In genomic region chr13:90867336-90867683, GRCh38 we compare ENCODE assay signal across 7 cellular contexts.
DNase-seq lines count a peak whose midpoint lies in the region; ATAC-seq, FAIRE-seq and TF ChIP-seq lines count a peak whose summit lies in the region.

No MANE protein-coding gene starts in this region.

- no peaks in the 10 kb centered on the region for H3K27me3 ChIP-seq in right atrium auricular region
- no peaks in the 10 kb centered on the region for H3K27me3 ChIP-seq in small intestine (ENCODE audit: control insufficient read depth in 2 of 2, insufficient read depth in 2 of 2, low read length in 2 of 2)

- H3K27ac ChIP-seq in right atrium auricular region (no peak overlapping the region), small intestine (ENCODE audit: low read depth in 1 of 2, low read length in 1 of 2) (no peak overlapping the region)

- no peak overlapping the region for H3K4me3 Mint-ChIP-seq in activated naive CD8-positive, alpha-beta T cell treated with anti-CD3 and anti-CD28 coated beads, Interleukin-2, amount 50 U/mL, for 24 hours

- peak; percentile 39 to 76 for TF ChIP-seq CTCF in right atrium auricular region (IDR thresholded peaks at IDR 0.05)

- no peaks in the 10 kb centered on the region for H3K4me1 ChIP-seq in right atrium auricular region
- no peaks in the 10 kb centered on the region for H3K4me1 ChIP-seq in small intestine (ENCODE audit: control insufficient read depth in 2 of 2, insufficient read depth in 1 of 2, low read depth in 1 of 2, low read length in 1 of 2)

- H3K4me3 ChIP-seq in right atrium auricular region (no peak overlapping the region), small intestine (ENCODE audit: low read depth in 1 of 2, low read length in 2 of 2) (no peak overlapping the region)

- H3K36me3 Mint-ChIP-seq in activated naive CD8-positive, alpha-beta T cell treated with anti-CD3 and anti-CD28 coated beads, Interleukin-2, amount 50 U/mL, for 24 hours (ENCODE audit: low read depth), result no peaks in the 10 kb centered on the region

- ATAC-seq in GM19468 (IDR thresholded peaks at IDR 0.05; ENCODE audit: extremely low read depth, unreplicated experiment) (peak; percentile 92), HG03442 (IDR thresholded peaks at IDR 0.05; ENCODE audit: unreplicated experiment) (peak; percentile 91)
- peak; percentile 59 for ATAC-seq in activated naive CD8-positive, alpha-beta T cell treated with anti-CD3 and anti-CD28 coated beads, Interleukin-2, amount 50 U/mL, for 24 hours

- H3K4me1 Mint-ChIP-seq in activated naive CD8-positive, alpha-beta T cell treated with anti-CD3 and anti-CD28 coated beads, Interleukin-2, amount 50 U/mL, for 24 hours, result no peaks in the 10 kb centered on the region

- WGBS in small intestine, 3 donors, result 0 to 3% (median 1%) methylated on average over 4 of the region's 4 CpGs

- H3K9me3 ChIP-seq in right atrium auricular region, result no peaks in the 10 kb centered on the region
- H3K9me3 ChIP-seq in small intestine (ENCODE audit: control insufficient read depth, low read depth), result no peaks in the 10 kb centered on the region

- H3K9me3 Mint-ChIP-seq in activated naive CD8-positive, alpha-beta T cell treated with anti-CD3 and anti-CD28 coated beads, Interleukin-2, amount 50 U/mL, for 24 hours, result no peaks in the 10 kb centered on the region

- DNase-seq in GM04504 (ENCODE audit: low read depth), result peak; percentile 36
- DNase-seq in NCI-H345 treated with DMSO at 0.1 percent for 48 hours (lab: John Stamatoyannopoulos, UW; ENCODE audit: unreplicated experiment), result peak; percentile 50
- peak; percentile 19 for DNase-seq in activated naive CD8-positive, alpha-beta T cell treated with anti-CD3 and anti-CD28 coated beads, Interleukin-2, amount 50 U/mL, for 24 hours
- peak; percentile 74 for DNase-seq in right atrium auricular region (ENCODE audit: low spot score)
- DNase-seq in small intestine, result peak; percentile 78

- no peaks in the 10 kb centered on the region for H3K27me3 Mint-ChIP-seq in activated naive CD8-positive, alpha-beta T cell treated with anti-CD3 and anti-CD28 coated beads, Interleukin-2, amount 50 U/mL, for 24 hours

- no peaks in the 10 kb centered on the region for H3K36me3 ChIP-seq in right atrium auricular region
- H3K36me3 ChIP-seq in small intestine (ENCODE audit: control insufficient read depth in 2 of 2, insufficient read depth in 2 of 2, low read length in 2 of 2), result no peaks in the 10 kb centered on the region

- FAIRE-seq in small intestine (lab: Jason Lieb, UNC), result no peak

- H3K27ac Mint-ChIP-seq in activated naive CD8-positive, alpha-beta T cell treated with anti-CD3 and anti-CD28 coated beads, Interleukin-2, amount 50 U/mL, for 24 hours, result no peak overlapping the region

Comparison
In these comparisons a context has a peak if more than half of its experiments do, and no peak if none do; other contexts are left out.
1. DNase-seq: peak in every context shown above with its lines; median percentile 78 in small intestine; 74 in right atrium auricular region; 50 in NCI-H345 treated with DMSO at 0.1 percent for 48 hours; 36 in GM04504; 19 in activated naive CD8-positive, alpha-beta T cell treated with anti-CD3 and anti-CD28 coated beads, Interleukin-2, amount 50 U/mL, for 24 hours.